ENCODE assay signal across 21 cellular contexts in genomic region chr4:133929540-133929939, GRCh38.
"Had no signal": no experiment of that assay in that cellular context is flagged by ENCODE, and none has a peak within 500 bp of the region (broad histone marks: within the 10 kb centered on the region; RNA-seq: fewer than 3 reads in every experiment).

No MANE protein-coding gene starts in this region.

- H3K27ac ChIP-seq: adrenal gland, cardiac muscle cell, esophagus muscularis mucosa, hepatocyte, lower lobe of right lung, right atrium auricular region, tibial artery, uterus, VCaP had no signal

- DNase-seq: activated CD4-positive, alpha-beta T cell treated with anti-CD3 and anti-CD28 coated beads for 1 hour; activated gamma-delta T cell; adrenal gland; dermis blood vessel endothelial cell; effector memory CD4-positive, alpha-beta T cell; lower lobe of right lung; nephron progenitor cell; stimulated activated CD4-positive, alpha-beta T cell treated with anti-CD3 and anti-CD28 coated beads, Interleukin-2, amount 100 ng/mL, for 24 hours; stimulated activated naive CD4-positive, alpha-beta T cell treated with Interleukin-2 at 50 U/mL for 16 hours; T-helper 9 cell; tibial artery; uterus had no signal

- H3K4me3 Mint-ChIP-seq: activated naive CD4-positive, alpha-beta T cell treated with anti-CD3 and anti-CD28 coated beads, Interleukin-2, amount 50 U/mL, for 24 hours; nephron progenitor cell had no signal

- H3K4me2 ChIP-seq: hepatocyte had no signal

- H2AFZ ChIP-seq: hepatocyte had no signal

- H3K4me1 Mint-ChIP-seq: activated naive CD4-positive, alpha-beta T cell treated with anti-CD3 and anti-CD28 coated beads, Interleukin-2, amount 50 U/mL, for 24 hours; nephron progenitor cell had no signal

- H3K27me3 ChIP-seq: adrenal gland, cardiac muscle cell, esophagus muscularis mucosa, hepatocyte, right atrium auricular region, tibial artery, uterus had no signal

- H3K4me1 ChIP-seq: adrenal gland, esophagus muscularis mucosa, lower lobe of right lung, right atrium auricular region, tibial artery, uterus had no signal

- H3K4me3 ChIP-seq: adrenal gland, cardiac muscle cell, esophagus muscularis mucosa, hepatocyte, lower lobe of right lung, right atrium auricular region, tibial artery, uterus had no signal

- H3K36me3 Mint-ChIP-seq: activated naive CD4-positive, alpha-beta T cell treated with anti-CD3 and anti-CD28 coated beads, Interleukin-2, amount 50 U/mL, for 24 hours had no signal

- H3K27ac Mint-ChIP-seq: activated naive CD4-positive, alpha-beta T cell treated with anti-CD3 and anti-CD28 coated beads, Interleukin-2, amount 50 U/mL, for 24 hours; nephron progenitor cell; progenitor cell of endocrine pancreas had no signal

- H3K9me3 Mint-ChIP-seq: nephron progenitor cell had no signal

- ATAC-seq: lower lobe of right lung had no signal

- H3K79me2 ChIP-seq: hepatocyte had no signal

- H3K9me3 ChIP-seq: adrenal gland, esophagus muscularis mucosa, lower lobe of right lung, right atrium auricular region, tibial artery, uterus had no signal

- H3K27me3 Mint-ChIP-seq: activated naive CD4-positive, alpha-beta T cell treated with anti-CD3 and anti-CD28 coated beads, Interleukin-2, amount 50 U/mL, for 24 hours; progenitor cell of endocrine pancreas had no signal

- H3K36me3 ChIP-seq: adrenal gland, cardiac muscle cell, esophagus muscularis mucosa, lower lobe of right lung, right atrium auricular region, tibial artery, uterus had no signal

- FAIRE-seq: endothelial cell of umbilical vein, islet of Langerhans had no signal
